8 cellular contexts compared by ENCODE assay signal in the genomic region with DNA sequence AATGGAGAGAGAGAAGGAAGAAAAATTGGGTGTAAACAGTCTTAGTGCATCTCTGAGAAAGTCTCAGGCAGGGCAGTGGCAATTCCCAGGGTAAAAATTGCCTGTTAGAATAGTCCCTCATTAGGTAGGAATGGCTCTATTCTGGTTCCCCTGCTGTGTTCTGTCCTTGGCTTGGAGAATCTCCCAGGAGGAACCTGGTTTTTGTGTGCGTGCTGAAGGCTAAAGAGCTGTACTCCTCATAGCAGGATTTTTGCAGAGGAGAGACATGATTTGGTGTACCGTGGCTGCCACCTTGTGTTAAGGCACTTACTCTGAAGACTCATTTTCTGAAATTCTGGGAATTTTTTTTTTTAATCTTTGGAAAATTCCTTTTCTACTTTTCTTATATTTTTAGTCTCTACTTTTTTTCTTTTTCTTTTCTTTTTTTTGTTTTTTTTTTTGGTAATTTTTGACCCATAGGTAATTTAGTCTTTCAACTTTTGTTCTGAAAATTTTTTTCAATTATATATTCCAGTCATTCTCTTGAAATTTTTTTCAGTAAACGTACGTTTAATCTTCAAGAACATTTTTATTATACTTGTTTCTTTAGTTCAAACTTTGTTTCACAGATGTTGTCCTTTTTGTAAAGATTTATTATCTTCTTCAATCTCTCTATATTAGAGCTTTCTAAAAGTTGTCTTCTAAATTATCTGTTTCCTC.
DNase-seq lines count a peak whose midpoint lies in the region; ATAC-seq and TF ChIP-seq lines count a peak whose summit lies in the region.

No MANE protein-coding gene starts in this region.

- ATAC-seq in HG03520 (IDR thresholded peaks at IDR 0.05; ENCODE audit: unreplicated experiment): peak; percentile 53
- no peak for ATAC-seq in HG03135 (IDR thresholded peaks at IDR 0.05; ENCODE audit: unreplicated experiment)

- no peak overlapping the region for H3K4me3 Mint-ChIP-seq in brain

- peaks cover 16% of the 10 kb centered on the region for H3K4me1 Mint-ChIP-seq in brain

- peak overlapping the region in 2 of 5 experiments; percentile 0 to 70 for H3K27ac Mint-ChIP-seq in brain

- no peaks in the 10 kb centered on the region for H3K27me3 Mint-ChIP-seq in brain

- peak; percentile 76 to 78 for TF ChIP-seq CTCF in brain (conservative IDR thresholded peaks at IDR 0.05)

- DNase-seq in DMS153 treated with DMSO at 0.1 percent for 48 hours (lab: John Stamatoyannopoulos, UW; ENCODE audit: unreplicated experiment) (peak; percentile 32), NCI-H69 (lab: John Stamatoyannopoulos, UW) (peak; percentile 93), iPS-NIHi11 (ENCODE audit: low spot score) (peak; percentile 63), amniotic stem cell (lab: John Stamatoyannopoulos, UW) (no peak)
- DNase-seq in stimulated activated CD4-positive, alpha-beta T cell treated with anti-CD3 and anti-CD28 coated beads, Interleukin-4, amount 100 ng/mL, for 24 hours: peak; percentile 17

- H3K9me3 Mint-ChIP-seq in brain: peaks cover 13 to 28% (median 26%) of the 10 kb centered on the region in 5 experiments

- peaks cover 28% of the 10 kb centered on the region for H3K36me3 Mint-ChIP-seq in brain
